ENCODE assay signal across 8 cellular contexts in genomic region chr17:32141690-32142037, GRCh38. TPM values are rescaled to one million over a fixed set of nuclear protein-coding genes. Genes with fewer than 3 reads are reported as not detected.
DNase-seq lines count a peak whose midpoint lies in the region; ATAC-seq and TF ChIP-seq lines count a peak whose summit lies in the region.

No MANE protein-coding gene starts in this region.

- peaks cover 10% of the 10 kb centered on the region for H3K36me3 Mint-ChIP-seq in activated T-cell treated with anti-CD3 and anti-CD28 coated beads, Interleukin-2, amount 50 U/mL, for 24 hours (ENCODE audit: low read depth)

- no peaks in the 10 kb centered on the region for H3K36me3 ChIP-seq in brain microvascular endothelial cell (replicated peaks)
- H3K36me3 ChIP-seq in lower lobe of right lung = no peaks in the 10 kb centered on the region
- H3K36me3 ChIP-seq in upper lobe of left lung = no peaks in the 10 kb centered on the region

- H3K27me3 ChIP-seq in brain microvascular endothelial cell (replicated peaks) (no peaks in the 10 kb centered on the region), lower lobe of right lung (ENCODE audit: low read depth) (no peaks in the 10 kb centered on the region), upper lobe of left lung (no peaks in the 10 kb centered on the region)

- H3K4me1 Mint-ChIP-seq in activated T-cell treated with anti-CD3 and anti-CD28 coated beads, Interleukin-2, amount 50 U/mL, for 24 hours (ENCODE audit: low read depth) = peaks cover 42% of the 10 kb centered on the region

- TF ChIP-seq CTCF in brain microvascular endothelial cell (IDR thresholded peaks at IDR 0.05; ENCODE audit: low read depth, low read length, missing control alignments) = no peak
- TF ChIP-seq CTCF in lower lobe of right lung (IDR thresholded peaks at IDR 0.05) = no peak
- TF ChIP-seq CTCF in upper lobe of left lung (IDR thresholded peaks at IDR 0.05) = no peak

- no peak for TF ChIP-seq EP300 in upper lobe of left lung (IDR thresholded peaks at IDR 0.05)

- H3K4me3 Mint-ChIP-seq in activated T-cell treated with anti-CD3 and anti-CD28 coated beads, Interleukin-2, amount 50 U/mL, for 24 hours = peak overlapping the region; percentile 79

- H3K9me3 Mint-ChIP-seq in activated T-cell treated with anti-CD3 and anti-CD28 coated beads, Interleukin-2, amount 50 U/mL, for 24 hours = no peaks in the 10 kb centered on the region

- H3K4me3 ChIP-seq in brain microvascular endothelial cell (ENCODE audit: low read depth, low read length) (peak overlapping the region; percentile 94), lower lobe of right lung (peak overlapping the region; percentile 91), upper lobe of left lung (peak overlapping the region; percentile 25 to 99 (median 80))

- in situ Hi-C loops in brain microvascular endothelial cell (cut with HindIII; ENCODE audit: low pct_ligation_motif_present, low sequenced_read_pairs) = loop anchor here (25.0 kb wide), 1 partner anchor 129 kb away; the partner anchor contains the start of gene LRRC37B

- ATAC-seq in lower lobe of right lung (no peak), upper lobe of left lung (ENCODE audit: low FRiP score in 2 of 2) (no peak), HG03139 (IDR thresholded peaks at IDR 0.05; ENCODE audit: unreplicated experiment) (no peak)
- no peak for ATAC-seq in activated CD4-positive, CD25-positive, alpha-beta regulatory T cell treated with anti-CD3 and anti-CD28 coated beads, Interleukin-2, amount 50 U/mL, for 24 hours

- WGBS in upper lobe of left lung, 2 donors = 8 to 16% methylated on average over 12 of the region's 12 CpGs

- intact Hi-C loops in lower lobe of right lung (cut with DNase I) = no loop called here

- peak overlapping the region; percentile 87 for H3K27ac Mint-ChIP-seq in activated T-cell treated with anti-CD3 and anti-CD28 coated beads, Interleukin-2, amount 50 U/mL, for 24 hours

- peak overlapping the region; percentile 95 for H3K27ac ChIP-seq in brain microvascular endothelial cell
- H3K27ac ChIP-seq in lower lobe of right lung = peak overlapping the region; percentile 89
- H3K27ac ChIP-seq in upper lobe of left lung = peak overlapping the region; percentile 91 to 97 (median 94)

- DNase-seq in activated T-cell treated with anti-CD3 and anti-CD28 coated beads, Interleukin-2, amount 50 U/mL, for 24 hours = no peak
- no peak for DNase-seq in activated T-cell treated with anti-CD3 and anti-CD28 coated beads for 4 hours
- no peak for DNase-seq in brain microvascular endothelial cell
- no peak for DNase-seq in lower lobe of right lung
- no peak for DNase-seq in upper lobe of left lung
- no peak for DNase-seq in anterior cingulate cortex (lab: John Stamatoyannopoulos, UW)

- TF ChIP-seq POLR2A in upper lobe of left lung (IDR thresholded peaks at IDR 0.05) = no peak

- H3K9me3 ChIP-seq in lower lobe of right lung (no peaks in the 10 kb centered on the region), upper lobe of left lung (no peaks in the 10 kb centered on the region)

- H3K4me1 ChIP-seq in lower lobe of right lung (peaks cover 45% of the 10 kb centered on the region), upper lobe of left lung (peaks cover 26 to 57% (median 33%) of the 10 kb centered on the region in 4 donors)

- no peaks in the 10 kb centered on the region for H3K27me3 Mint-ChIP-seq in activated T-cell treated with anti-CD3 and anti-CD28 coated beads, Interleukin-2, amount 50 U/mL, for 24 hours

RNA-seq across cellular contexts. Expression of gene RHOT1, which starts 0.6 kb away (rescaled TPM):
- 48.6 TPM for total RNA-seq in lower lobe of right lung
- total RNA-seq in upper lobe of left lung = 100 to 1,000 TPM in 1 of 6 donors, 10 to 100 TPM in 5; 37.2 to 110 (median 52.2) TPM
